8 cellular contexts compared by ENCODE assay signal in genomic region chr20:32485770-32486248, GRCh38.
DNase-seq lines count a peak whose midpoint lies in the region; ATAC-seq and FAIRE-seq lines count a peak whose summit lies in the region.

No MANE protein-coding gene starts in this region.

- H3K4me1 Mint-ChIP-seq in T-helper 17 cell = peaks cover 28% of the 10 kb centered on the region
- peaks cover 50 to 67% of the 10 kb centered on the region in 2 donors for H3K4me1 Mint-ChIP-seq in immature natural killer cell

- no peaks in the 10 kb centered on the region for H3K9me3 ChIP-seq in T-helper 17 cell (ENCODE audit: control insufficient read depth, low read length, poor library complexity, severe bottlenecking)
- H3K9me3 ChIP-seq in small intestine (ENCODE audit: control insufficient read depth, low read depth) = no peaks in the 10 kb centered on the region

- WGBS in small intestine, 3 donors = 15 to 48% (median 26%) methylated on average over 3 of the region's 3 CpGs

- DNase-seq in H7 (peak; percentile 19), T-helper 17 cell (no peak), immature natural killer cell (no peak), small intestine (peak; percentile 89), middle frontal gyrus (ENCODE audit: extremely low spot score, low spot score) (no peak), COLO668 (lab: John Stamatoyannopoulos, UW; ENCODE audit: unreplicated experiment) (no peak)
- no peak for DNase-seq in stimulated activated CD4-positive, alpha-beta T cell treated with anti-CD3 and anti-CD28 coated beads, Interleukin-15, amount 100 ng/mL, for 24 hours

- H3K4me1 ChIP-seq in small intestine (ENCODE audit: control insufficient read depth in 2 of 2, insufficient read depth in 1 of 2, low read depth in 1 of 2, low read length in 1 of 2) = peaks cover 4 to 11% of the 10 kb centered on the region in 2 donors

- FAIRE-seq in small intestine (lab: Jason Lieb, UNC) = no peak

- H3K36me3 Mint-ChIP-seq in T-helper 17 cell (ENCODE audit: low read depth) (peaks cover 4% of the 10 kb centered on the region), immature natural killer cell (peaks cover 0 to 5% (median 3%) of the 10 kb centered on the region in 3 donors)

- H3K4me3 Mint-ChIP-seq in T-helper 17 cell = no peak overlapping the region
- H3K4me3 Mint-ChIP-seq in immature natural killer cell = peak overlapping the region; percentile 12 to 92 (median 91)

- H3K27ac Mint-ChIP-seq in T-helper 17 cell (peak overlapping the region; percentile 87), immature natural killer cell (peak overlapping the region; percentile 83 to 96 (median 91))

- no peak for ATAC-seq in T-helper 17 cell
- ATAC-seq in HG03097 (IDR thresholded peaks at IDR 0.05; ENCODE audit: low FRiP score, unreplicated experiment) = no peak

- H3K27ac ChIP-seq in small intestine (ENCODE audit: low read depth in 1 of 2, low read length in 1 of 2) = peak overlapping the region; percentile 80 to 82

- H3K36me3 ChIP-seq in H7 (replicated peaks; ENCODE audit: control insufficient read depth, insufficient read depth, low read length) = peaks cover 2% of the 10 kb centered on the region
- no peaks in the 10 kb centered on the region for H3K36me3 ChIP-seq in small intestine (ENCODE audit: control insufficient read depth in 2 of 2, insufficient read depth in 2 of 2, low read length in 2 of 2)

- H3K4me3 ChIP-seq in H7 (ENCODE audit: insufficient read depth, low read depth, low read length) (no peak overlapping the region), small intestine (ENCODE audit: low read depth in 1 of 2, low read length in 2 of 2) (no peak overlapping the region)

- H3K27me3 ChIP-seq in H7 (ENCODE audit: control insufficient read depth, insufficient read depth, low read length) (no peaks in the 10 kb centered on the region), small intestine (ENCODE audit: control insufficient read depth in 2 of 2, insufficient read depth in 2 of 2, low read length in 2 of 2) (no peaks in the 10 kb centered on the region)

- no peaks in the 10 kb centered on the region for H3K27me3 Mint-ChIP-seq in T-helper 17 cell
- peaks cover 5 to 24% (median 7%) of the 10 kb centered on the region in 3 donors for H3K27me3 Mint-ChIP-seq in immature natural killer cell (ENCODE audit: low read depth in 3 of 3)

- H3K9me3 Mint-ChIP-seq in immature natural killer cell = no peaks in the 10 kb centered on the region

Comparison
In these comparisons a context has a peak if more than half of its experiments do, and no peak if none do; other contexts are left out.
1. DNase-seq: peak in H7 (single experiment) and small intestine (single experiment); none in T-helper 17 cell (0 of 3), immature natural killer cell (0 of 3), stimulated activated CD4-positive, alpha-beta T cell treated with anti-CD3 and anti-CD28 coated beads, Interleukin-15, amount 100 ng/mL, for 24 hours (single experiment), middle frontal gyrus (single experiment) and COLO668 (single experiment).